Comparison of ENCODE assay signal across 8 cellular contexts in genomic region chr11:57637626-57638004, GRCh38. TPM values are rescaled to one million over a fixed set of nuclear protein-coding genes. Genes with fewer than 3 reads are reported as not detected.
DNase-seq lines count a peak whose midpoint lies in the region; ATAC-seq, FAIRE-seq and TF ChIP-seq lines count a peak whose summit lies in the region.
"Had no signal": no experiment of that assay in that cellular context is flagged by ENCODE, and none has a peak within 500 bp of the region (broad histone marks: within the 10 kb centered on the region; RNA-seq: fewer than 3 reads in every experiment).

No MANE protein-coding gene starts in this region.

- peak overlapping the region; percentile 80 for H3K27ac Mint-ChIP-seq in astrocyte (ENCODE audit: unreplicated experiment)
- peak overlapping the region; percentile 42 to 96 for H3K27ac Mint-ChIP-seq in stimulated activated naive CD8-positive, alpha-beta T cell treated with anti-CD3 and anti-CD28 coated beads, Interleukin-15, amount 100 ng/mL, for 72 hours

- H3K9me3 Mint-ChIP-seq in astrocyte (ENCODE audit: unreplicated experiment), result no peaks in the 10 kb centered on the region
- no peaks in the 10 kb centered on the region for H3K9me3 Mint-ChIP-seq in stimulated activated naive CD8-positive, alpha-beta T cell treated with anti-CD3 and anti-CD28 coated beads, Interleukin-15, amount 100 ng/mL, for 72 hours

- H3K79me2 ChIP-seq in astrocyte (ENCODE audit: insufficient read depth, low read length), result peaks cover 40% of the 10 kb centered on the region

- CTCF ChIA-PET in HEK293 (lab: Yijun Ruan, JAX), result interaction anchor here (1.5 to 8.6 kb wide), 2 partner anchors 67 to 111 kb away, joined by 11 to 183 read pairs; partner anchors contain the start of gene UBE2L6

- peak overlapping the region; percentile 95 for H3K4me3 Mint-ChIP-seq in astrocyte (ENCODE audit: unreplicated experiment)
- H3K4me3 Mint-ChIP-seq in stimulated activated naive CD8-positive, alpha-beta T cell treated with anti-CD3 and anti-CD28 coated beads, Interleukin-15, amount 100 ng/mL, for 72 hours, result peak overlapping the region; percentile 84 to 91

- whole genome bisulfite sequencing in small intestine, 3 donors, result 34 to 56% (median 55%) methylated on average over 18 of the region's 18 CpGs

- H3K27me3 Mint-ChIP-seq in astrocyte (ENCODE audit: low read depth, unreplicated experiment), result peaks cover 10% of the 10 kb centered on the region
- peaks cover 36% of the 10 kb centered on the region for H3K27me3 Mint-ChIP-seq in stimulated activated naive CD8-positive, alpha-beta T cell treated with anti-CD3 and anti-CD28 coated beads, Interleukin-15, amount 100 ng/mL, for 72 hours

- H2AFZ ChIP-seq in astrocyte (ENCODE audit: low read depth, low read length), result peak overlapping the region; percentile 98

- POLR2A ChIA-PET in HEK293 (lab: Yijun Ruan, JAX), result no interaction called here

- H3K4me1 Mint-ChIP-seq in astrocyte (ENCODE audit: low read depth, unreplicated experiment), result peaks cover 18% of the 10 kb centered on the region
- H3K4me1 Mint-ChIP-seq in stimulated activated naive CD8-positive, alpha-beta T cell treated with anti-CD3 and anti-CD28 coated beads, Interleukin-15, amount 100 ng/mL, for 72 hours, result peaks cover 31% of the 10 kb centered on the region

- H3K9ac ChIP-seq in astrocyte (ENCODE audit: low read length), result peak overlapping the region; percentile 93

- no peak overlapping the region; the same call in 1 of the 2 replicates for H3K27ac ChIP-seq in HEK293 (ENCODE audit: extremely low read depth, low read depth, low read length)
- peak overlapping the region; percentile 90 for H3K27ac ChIP-seq in astrocyte (ENCODE audit: low read depth, low read length)
- H3K27ac ChIP-seq in small intestine (ENCODE audit: low read depth in 1 of 2, low read length in 1 of 2), result no peak overlapping the region

- peak overlapping the region; percentile 100 for H3K4me2 ChIP-seq in astrocyte (ENCODE audit: low read length)

- H3K4me3 ChIP-seq in HEK293 (ENCODE audit: low read depth, low read length) (peak overlapping the region; percentile 70), astrocyte (ENCODE audit: insufficient read depth, low read depth, low read length) (peak overlapping the region; percentile 94), small intestine (ENCODE audit: low read depth in 1 of 2, low read length in 2 of 2) (no peak overlapping the region)

- H3K36me3 ChIP-seq in HEK293 (ENCODE audit: control insufficient read depth in 2 of 2, insufficient read depth in 1 of 2, low read length in 2 of 2) (no peaks in the 10 kb centered on the region), astrocyte (ENCODE audit: insufficient read depth, low read length) (no peaks in the 10 kb centered on the region), small intestine (ENCODE audit: control insufficient read depth in 2 of 2, insufficient read depth in 2 of 2, low read length in 2 of 2) (no peaks in the 10 kb centered on the region)

- no peaks in the 10 kb centered on the region for H3K9me3 ChIP-seq in HEK293 (ENCODE audit: control insufficient read depth, insufficient read depth, low read depth, low read length)
- no peaks in the 10 kb centered on the region for H3K9me3 ChIP-seq in astrocyte (ENCODE audit: insufficient read depth, low read depth, low read length)
- H3K9me3 ChIP-seq in small intestine (ENCODE audit: control insufficient read depth, low read depth), result no peaks in the 10 kb centered on the region

- peaks cover 32% of the 10 kb centered on the region for H4K20me1 ChIP-seq in astrocyte (ENCODE audit: insufficient read depth, low read length)

- FAIRE-seq in astrocyte (lab: Jason Lieb, UNC), result no peak
- no peak for FAIRE-seq in small intestine (lab: Jason Lieb, UNC)

- H3K36me3 Mint-ChIP-seq in astrocyte (ENCODE audit: low read depth, unreplicated experiment), result no peaks in the 10 kb centered on the region

- H3K4me1 ChIP-seq in HEK293 (ENCODE audit: control insufficient read depth, insufficient read depth, low read length) (no peaks in the 10 kb centered on the region; the same call in 1 of the 2 replicates), astrocyte (ENCODE audit: insufficient read depth, low read length) (peaks cover 23% of the 10 kb centered on the region), small intestine (ENCODE audit: control insufficient read depth in 2 of 2, insufficient read depth in 1 of 2, low read depth in 1 of 2, low read length in 1 of 2) (peaks cover 0 to 6% of the 10 kb centered on the region in 2 donors)

- peaks cover 13% of the 10 kb centered on the region for H3K27me3 ChIP-seq in astrocyte (ENCODE audit: insufficient read depth, low read length)
- no peaks in the 10 kb centered on the region for H3K27me3 ChIP-seq in small intestine (ENCODE audit: control insufficient read depth in 2 of 2, insufficient read depth in 2 of 2, low read length in 2 of 2)

- TF ChIP-seq CTCF in HEK293 (tag by site-specific recombination; IDR thresholded peaks at IDR 0.05) (no peak), astrocyte (IDR thresholded peaks at IDR 0.05; ENCODE audit: insufficient read depth, low read depth, low read length) (no peak)

- ATAC-seq in stimulated activated naive CD8-positive, alpha-beta T cell treated with anti-CD3 and anti-CD28 coated beads, Interleukin-15, amount 100 ng/mL, for 72 hours, result no peak

- DNase-seq in astrocyte (ENCODE audit: low read depth) (no peak), iPS-NIHi11 (ENCODE audit: low spot score) (peak; percentile 67), small intestine (no peak), H4 (ENCODE audit: low spot score) (no peak)
- no peak for DNase-seq in stimulated activated naive CD8-positive, alpha-beta T cell treated with anti-CD3 and anti-CD28 coated beads, Interleukin-15, amount 100 ng/mL, for 72 hours
- no peak for DNase-seq in central memory CD4-positive, alpha-beta T cell

TF ChIP-seq in HEK293, 187 proteins besides CTCF, POLR2A, EP300 and RAD21:
- no peak for TF ChIP-seq ZNF426 (tag by site-specific recombination; IDR thresholded peaks at IDR 0.05)
- no peak for TF ChIP-seq ZNF610 (tag by site-specific recombination; IDR thresholded peaks at IDR 0.05; ENCODE audit: borderline replicate concordance)
- no peak for TF ChIP-seq ZNF645 (tag by site-specific recombination; IDR thresholded peaks at IDR 0.05)
- no peak for TF ChIP-seq YY2 (tag by site-specific recombination; IDR thresholded peaks at IDR 0.05)
- TF ChIP-seq ZBTB48 (tag by site-specific recombination; IDR thresholded peaks at IDR 0.05), result no peak
- TF ChIP-seq ZNF148 (tag by site-specific recombination; IDR thresholded peaks at IDR 0.05; ENCODE audit: borderline replicate concordance), result no peak
TF ChIP-seq in HEK293: peak in this region for 0.

RNA-seq across cellular contexts. Expression of gene YPEL4, which starts 12.1 kb away (rescaled TPM):
- 0.09 and 0.62 TPM in 2 replicates for total RNA-seq in astrocyte
- 1 to 10 TPM in 2 of 3 donors, not detected in 1; 1.4 to 2.2 TPM for polyA plus RNA-seq in small intestine
- 1.2 and 3.3 TPM in 2 replicates for total RNA-seq in H4 (2014; rRNA removed; shearing (Covaris generic))

RNA-seq across cellular contexts. Expression of gene CLP1, which starts 19.9 kb away (rescaled TPM):
- 19.1 and 21.4 TPM in 2 replicates for total RNA-seq in astrocyte
- polyA plus RNA-seq in small intestine, result 10 to 100 TPM; 10.3 to 13.6 (median 12.3) TPM
- total RNA-seq in H4 (2014; rRNA removed; shearing (Covaris generic)), result 24.4 and 27.5 TPM in 2 replicates

RNA-seq across cellular contexts. Expression of gene ZDHHC5, which starts 30.3 kb away (rescaled TPM):
- total RNA-seq in astrocyte, result 89.8 and 94.7 TPM in 2 replicates
- 10 to 100 TPM; 19.5 to 35.2 (median 25.9) TPM for polyA plus RNA-seq in small intestine
- total RNA-seq in H4 (2014; rRNA removed; shearing (Covaris generic)), result 23.5 and 32.4 TPM in 2 replicates

RNA-seq across cellular contexts. Expression of gene SERPING1, which starts 40.1 kb away (rescaled TPM):
- total RNA-seq in astrocyte, result 62.5 and 92.1 TPM in 2 replicates
- polyA plus RNA-seq in small intestine, result 100 to 1,000 TPM in 1 of 3 donors, 10 to 100 TPM in 1, 1 to 10 TPM in 1; 5.4 to 201 (median 17.6) TPM
- 1.2 and 8.3 TPM in 2 replicates for total RNA-seq in H4 (2014; rRNA removed; shearing (Covaris generic))
- total RNA-seq: HT1080 had no signal

Comparison
In these comparisons a context has a peak if more than half of its experiments do, and no peak if none do; other contexts are left out.
1. H3K4me3 ChIP-seq: peak in HEK293 (single experiment) and astrocyte (single experiment); none in small intestine (0 of 2).